15 cellular contexts compared by ENCODE assay signal in the genomic region with DNA sequence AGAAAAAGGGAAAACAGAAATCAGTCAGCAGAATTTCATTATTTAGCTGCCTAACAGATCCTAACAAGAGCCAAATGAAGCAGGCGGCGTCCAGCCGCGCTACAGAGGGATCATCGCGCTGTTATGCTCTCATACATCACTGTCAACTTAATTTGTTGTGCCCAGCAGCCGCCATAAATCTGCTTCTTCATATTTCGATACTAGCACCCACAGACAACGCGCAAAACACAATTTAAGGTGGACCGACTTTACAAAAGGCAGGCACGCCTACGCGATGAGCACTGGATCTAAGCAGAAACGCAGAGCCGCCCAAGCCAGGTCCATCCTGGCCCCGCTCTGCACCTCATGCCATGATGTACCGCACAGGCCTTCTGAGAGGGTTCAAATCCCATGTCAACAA.
DNase-seq lines count a peak whose midpoint lies in the region; ATAC-seq, FAIRE-seq and TF ChIP-seq lines count a peak whose summit lies in the region.
"Had no signal": no experiment of that assay in that cellular context is flagged by ENCODE, and none has a peak within 500 bp of the region (broad histone marks: within the 10 kb centered on the region; RNA-seq: fewer than 3 reads in every experiment).

No MANE protein-coding gene starts in this region.

- TF ChIP-seq CTCF in WERI-Rb-1 (IDR thresholded peaks at IDR 0.05; ENCODE audit: low read depth, low read length), result no peak
- no peak for TF ChIP-seq CTCF in type B pancreatic cell (conservative IDR thresholded peaks at IDR 0.05)
- no peak for TF ChIP-seq CTCF in pancreas (IDR thresholded peaks at IDR 0.05)

- FAIRE-seq in RCC 7860 (lab: Jason Lieb, UNC), result no peak
- no peak for FAIRE-seq in pancreas (lab: Jason Lieb, UNC)

- peak overlapping the region; percentile 14 for H3K27ac ChIP-seq in WERI-Rb-1
- peak overlapping the region; percentile 3 for H3K27ac ChIP-seq in mesodermal cell (ENCODE audit: low read depth, low read length, severe bottlenecking)
- no peak overlapping the region for H3K27ac ChIP-seq in pancreas
- H3K27ac ChIP-seq: SJCRH30 had no signal

- H3K4me3 ChIP-seq in WERI-Rb-1 (ENCODE audit: low read depth, low read length) (peak overlapping the region; percentile 25), mesodermal cell (ENCODE audit: extremely low read depth, insufficient read depth, low read length, poor library complexity, severe bottlenecking) (no peak overlapping the region), pancreas (no peak overlapping the region)
- H3K4me3 ChIP-seq: SJCRH30 had no signal

- no peaks in the 10 kb centered on the region; the same call in 1 of the 2 replicates for H3K36me3 ChIP-seq in WERI-Rb-1
- peaks cover 6% of the 10 kb centered on the region for H3K36me3 ChIP-seq in mesodermal cell (ENCODE audit: control insufficient read depth, insufficient read depth, low read length)
- no peaks in the 10 kb centered on the region for H3K36me3 ChIP-seq in pancreas

- peaks cover 37% of the 10 kb centered on the region for H3K4me1 Mint-ChIP-seq in type B pancreatic cell (ENCODE audit: unreplicated experiment)

- ATAC-seq in pancreas, result no peak
- ATAC-seq: CD8-positive, alpha-beta T cell had no signal

- peak overlapping the region; percentile 55 for H3K27ac Mint-ChIP-seq in type B pancreatic cell
- H3K27ac Mint-ChIP-seq: CD8-positive, alpha-beta T cell; HFFc6 had no signal

- H3K9me3 Mint-ChIP-seq in type B pancreatic cell, result no peaks in the 10 kb centered on the region
- H3K9me3 Mint-ChIP-seq: CD8-positive, alpha-beta T cell; HFFc6 had no signal

- WGBS in mesodermal cell (ENCODE audit: insufficient coverage in 2 of 2), 2 experiments, result 89 to 94% methylated on average over 17 to 18 of the region's 18 CpGs
- 96% methylated on average over 18 of the region's 18 CpGs for WGBS in pancreas, 2 donors

- H3K4me3 Mint-ChIP-seq in type B pancreatic cell, result peak overlapping the region; percentile 64
- H3K4me3 Mint-ChIP-seq: CD8-positive, alpha-beta T cell; HFFc6 had no signal

- H3K4me1 ChIP-seq in mesodermal cell (ENCODE audit: control insufficient read depth, insufficient read depth, low read length, poor library complexity, severe bottlenecking) (peaks cover 31% of the 10 kb centered on the region), pancreas (peaks cover 0 to 2% (median 0%) of the 10 kb centered on the region in 3 donors)
- H3K4me1 ChIP-seq: SJCRH30 had no signal

- H3K36me3 Mint-ChIP-seq in type B pancreatic cell, result no peaks in the 10 kb centered on the region

- H3K9me3 ChIP-seq in WERI-Rb-1 (ENCODE audit: severe bottlenecking), result no peaks in the 10 kb centered on the region
- no peaks in the 10 kb centered on the region for H3K9me3 ChIP-seq in mesodermal cell (ENCODE audit: control insufficient read depth, low read length)
- H3K9me3 ChIP-seq in pancreas, result no peaks in the 10 kb centered on the region
- H3K9me3 ChIP-seq: SJCRH30 had no signal

- DNase-seq in NCI-H1417 treated with DMSO at 0.1 percent for 48 hours (lab: John Stamatoyannopoulos, UW) (peak; percentile 38), WERI-Rb-1 (no peak), type B pancreatic cell (ENCODE audit: extremely low spot score, unreplicated experiment) (no peak), RCC 7860 (ENCODE audit: low spot score) (no peak), pancreas (no peak), kidney glomerular epithelial cell (lab: John Stamatoyannopoulos, UW) (no peak)
- DNase-seq: CD8-positive, alpha-beta T cell; GF-D8; HFFc6; KBM-7; NCI-H1092; NCI-H187; NCI-H446 treated with DMSO at 0.1 percent for 48 hours; SJCRH30 had no signal

- intact Hi-C loops in pancreas (cut with DNase I), result no loop called here

- no peaks in the 10 kb centered on the region for H3K27me3 Mint-ChIP-seq in type B pancreatic cell

- H3K27me3 ChIP-seq in WERI-Rb-1 (ENCODE audit: insufficient read depth, low read depth, severe bottlenecking) (no peaks in the 10 kb centered on the region), pancreas (no peaks in the 10 kb centered on the region)
- H3K27me3 ChIP-seq: SJCRH30 had no signal

Comparison
In these comparisons a context has a peak if more than half of its experiments do, and no peak if none do; other contexts are left out.
1. H3K27ac ChIP-seq: peak in WERI-Rb-1 (single experiment) and mesodermal cell (single experiment); none in pancreas (0 of 4).